ENCODE assay signal across 1 cellular context in the genomic region with DNA sequence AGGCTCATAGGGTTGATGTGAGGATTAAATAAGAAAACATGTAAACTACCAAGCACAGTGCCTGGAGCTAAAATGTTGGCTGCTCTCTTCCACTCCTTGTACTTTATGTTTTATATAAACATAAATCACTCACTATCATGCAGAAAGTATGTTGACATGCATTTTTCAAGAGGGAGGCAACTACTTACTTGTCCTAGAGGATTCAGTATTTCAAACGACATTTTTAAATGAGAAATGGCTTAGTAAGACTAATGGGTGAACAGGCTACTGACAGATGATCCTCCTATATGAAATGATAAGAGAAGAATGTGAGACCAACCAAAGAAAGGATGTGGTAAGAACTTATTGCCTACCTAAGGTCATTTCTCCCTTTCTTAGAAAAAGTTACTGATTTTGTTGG.
TF ChIP-seq lines count a peak whose summit lies in the region.

No MANE protein-coding gene starts in this region.

TF ChIP-seq in K562, 482 proteins besides CTCF, POLR2A, EP300 and RAD21:
- no peak for TF ChIP-seq PBX2 (CRISPR knock-in tag; IDR thresholded peaks at IDR 0.05; ENCODE audit: low read depth)
- peak; percentile 43; the same call in 1 of the 2 replicates for TF ChIP-seq PBX2 (tag; conservative IDR thresholded peaks at IDR 0.05; ENCODE audit: low read depth)
- no peak for TF ChIP-seq DIDO1 (tag; IDR thresholded peaks at IDR 0.05; ENCODE audit: low read depth)
- peak; percentile 40 for TF ChIP-seq MEIS2 (IDR thresholded peaks at IDR 0.05; ENCODE audit: partially characterized antibody)
